In genomic region chr1:107782192-107782845, GRCh38 we compare ENCODE assay signal across 8 cellular contexts.
DNase-seq lines count a peak whose midpoint lies in the region; ATAC-seq and TF ChIP-seq lines count a peak whose summit lies in the region.

No MANE protein-coding gene starts in this region.

- H3K4me1 Mint-ChIP-seq in activated naive CD4-positive, alpha-beta T cell treated with anti-CD3 and anti-CD28 coated beads, Interleukin-2, amount 10 ng/mL, durations not matched to agents 7 days and 5 days, result peaks cover 25% of the 10 kb centered on the region
- peaks cover 51% of the 10 kb centered on the region for H3K4me1 Mint-ChIP-seq in stimulated activated memory B cell treated with anti-CD40 and anti-IgM and Interleukin-4, amounts not matched to agents 10 μg/mL and 1 μg/mL and 100 μg/mL, for 72 hours

- no peaks in the 10 kb centered on the region for H3K27me3 Mint-ChIP-seq in activated naive CD4-positive, alpha-beta T cell treated with anti-CD3 and anti-CD28 coated beads, Interleukin-2, amount 10 ng/mL, durations not matched to agents 7 days and 5 days
- H3K27me3 Mint-ChIP-seq in stimulated activated memory B cell treated with anti-CD40 and anti-IgM and Interleukin-4, amounts not matched to agents 10 μg/mL and 1 μg/mL and 100 μg/mL, for 72 hours, result no peaks in the 10 kb centered on the region

- H3K27me3 ChIP-seq in dorsolateral prefrontal cortex, result no peaks in the 10 kb centered on the region
- H3K27me3 ChIP-seq in aorta (ENCODE audit: control insufficient read depth in 1 of 2, insufficient read depth in 2 of 2, low read length in 1 of 2), result no peaks in the 10 kb centered on the region

- H3K4me1 ChIP-seq in aorta (ENCODE audit: control insufficient read depth in 1 of 2, insufficient read depth in 2 of 2, low read length in 2 of 2), result no peaks in the 10 kb centered on the region

- ATAC-seq in SK-N-SH treated with all-trans-retinoic acid at 6 μM for 48 hours (peak; percentile 76), aorta (ENCODE audit: low FRiP score) (peak; percentile 70)
- ATAC-seq in stimulated activated memory B cell treated with anti-CD40 and anti-IgM and Interleukin-4, amounts not matched to agents 10 μg/mL and 1 μg/mL and 100 μg/mL, for 72 hours, result no peak

- CTCF ChIA-PET in activated naive CD4-positive, alpha-beta T cell treated with anti-CD3 and anti-CD28 coated beads, Interleukin-2, amount 10 ng/mL, durations not matched to agents 7 days and 5 days (lab: Charles Lee), result interaction anchor here (0.5 to 10.9 kb wide), 27 partner anchors 9 to 862 kb away, joined by 3 to 249 read pairs (median 3); partner anchors contain the start of genes EEIG2, SLC25A24 and VAV3

- H3K9me3 ChIP-seq in aorta (ENCODE audit: control insufficient read depth, low read length), result no peaks in the 10 kb centered on the region

- H3K4me3 Mint-ChIP-seq in activated naive CD4-positive, alpha-beta T cell treated with anti-CD3 and anti-CD28 coated beads, Interleukin-2, amount 10 ng/mL, durations not matched to agents 7 days and 5 days, result no peak overlapping the region
- H3K4me3 Mint-ChIP-seq in stimulated activated memory B cell treated with anti-CD40 and anti-IgM and Interleukin-4, amounts not matched to agents 10 μg/mL and 1 μg/mL and 100 μg/mL, for 72 hours, result no peak overlapping the region

- H3K36me3 Mint-ChIP-seq in activated naive CD4-positive, alpha-beta T cell treated with anti-CD3 and anti-CD28 coated beads, Interleukin-2, amount 10 ng/mL, durations not matched to agents 7 days and 5 days, result no peaks in the 10 kb centered on the region
- no peaks in the 10 kb centered on the region for H3K36me3 Mint-ChIP-seq in stimulated activated memory B cell treated with anti-CD40 and anti-IgM and Interleukin-4, amounts not matched to agents 10 μg/mL and 1 μg/mL and 100 μg/mL, for 72 hours

- H3K27ac ChIP-seq in dorsolateral prefrontal cortex (peak overlapping the region in 5 of 59 donors; percentile 3 to 31 (median 10)), aorta (ENCODE audit: low read depth in 1 of 2, low read length in 2 of 2) (no peak overlapping the region)

- H3K36me3 ChIP-seq in aorta (ENCODE audit: control insufficient read depth in 1 of 2, insufficient read depth in 2 of 2, low read length in 1 of 2), result no peaks in the 10 kb centered on the region

- H3K9me3 Mint-ChIP-seq in activated naive CD4-positive, alpha-beta T cell treated with anti-CD3 and anti-CD28 coated beads, Interleukin-2, amount 10 ng/mL, durations not matched to agents 7 days and 5 days, result no peaks in the 10 kb centered on the region
- H3K9me3 Mint-ChIP-seq in stimulated activated memory B cell treated with anti-CD40 and anti-IgM and Interleukin-4, amounts not matched to agents 10 μg/mL and 1 μg/mL and 100 μg/mL, for 72 hours, result no peaks in the 10 kb centered on the region

- WGBS in aorta, 2 donors, result 3% methylated on average over 6 of the region's 6 CpGs

- peak; percentile 47; the same call in 1 of the 2 replicates for TF ChIP-seq CTCF in LNCaP clone FGC (IDR thresholded peaks at IDR 0.05; ENCODE audit: control insufficient read depth, extremely low read depth, insufficient read depth)
- TF ChIP-seq CTCF in dorsolateral prefrontal cortex (IDR thresholded peaks at IDR 0.05 in 54 of 56, conservative IDR thresholded peaks at IDR 0.05 in 2 of 56; ENCODE audit: low read depth in 1 of 56, partially characterized antibody in 56 of 56), result peak; percentile 72 to 96 (median 85)

- no peak overlapping the region for H3K27ac Mint-ChIP-seq in activated naive CD4-positive, alpha-beta T cell treated with anti-CD3 and anti-CD28 coated beads, Interleukin-2, amount 10 ng/mL, durations not matched to agents 7 days and 5 days
- H3K27ac Mint-ChIP-seq in stimulated activated memory B cell treated with anti-CD40 and anti-IgM and Interleukin-4, amounts not matched to agents 10 μg/mL and 1 μg/mL and 100 μg/mL, for 72 hours, result no peak overlapping the region

- intact Hi-C loops in dorsolateral prefrontal cortex (cut with DNase I), result loop anchor here (2.0 kb wide), 2 partner anchors 342 to 344 kb away; no protein-coding TSS in a partner anchor
- intact Hi-C loops in aorta (cut with DNase I), result loop anchor here (2.0 kb wide), 2 partner anchors 342 to 344 kb away; no protein-coding TSS in a partner anchor

- peak; percentile 40 for DNase-seq in activated naive CD4-positive, alpha-beta T cell treated with anti-CD3 and anti-CD28 coated beads, Interleukin-2, amount 10 ng/mL, durations not matched to agents 7 days and 5 days
- DNase-seq in activated naive CD4-positive, alpha-beta T cell treated with Interleukin-2 at 50 U/mL for 16 hours, result no peak
- DNase-seq in LNCaP clone FGC (ENCODE audit: low read depth) (peak; percentile 96), dorsolateral prefrontal cortex (peak in 1 of 10 donors; percentile 16), midbrain (lab: John Stamatoyannopoulos, UW) (peak; percentile 63), aorta (no peak)

- H3K4me3 ChIP-seq in LNCaP clone FGC (ENCODE audit: low read depth, low read length) (no peak overlapping the region), dorsolateral prefrontal cortex (no peak overlapping the region), aorta (ENCODE audit: low read length in 2 of 2) (no peak overlapping the region)

TF ChIP-seq in SK-N-SH treated with all-trans-retinoic acid at 6 μM for 48 hours, 23 proteins besides CTCF, POLR2A, EP300 and RAD21 (continues in another document):
- TF ChIP-seq CSRNP3 (CRISPR knock-in tag; IDR thresholded peaks at IDR 0.05), result no peak
- TF ChIP-seq TCF4 (CRISPR knock-in tag; IDR thresholded peaks at IDR 0.05; ENCODE audit: borderline replicate concordance), result no peak
- TF ChIP-seq RARB (CRISPR knock-in tag; IDR thresholded peaks at IDR 0.05), result no peak
- TF ChIP-seq TSHZ2 (CRISPR knock-in tag; IDR thresholded peaks at IDR 0.05), result no peak
- TF ChIP-seq GLIS3 (CRISPR knock-in tag; IDR thresholded peaks at IDR 0.05), result no peak
- no peak for TF ChIP-seq ZFP30 (CRISPR knock-in tag; IDR thresholded peaks at IDR 0.05)
- no peak for TF ChIP-seq ESRRG (CRISPR knock-in tag; IDR thresholded peaks at IDR 0.05)
- no peak for TF ChIP-seq CSDC2 (CRISPR knock-in tag; IDR thresholded peaks at IDR 0.05)
- no peak for TF ChIP-seq ARNTL (CRISPR knock-in tag; IDR thresholded peaks at IDR 0.05; ENCODE audit: borderline replicate concordance, low read depth)
- no peak for TF ChIP-seq ZNF565 (CRISPR knock-in tag; conservative IDR thresholded peaks at IDR 0.05; ENCODE audit: low read depth)
- TF ChIP-seq, protein P1, sequence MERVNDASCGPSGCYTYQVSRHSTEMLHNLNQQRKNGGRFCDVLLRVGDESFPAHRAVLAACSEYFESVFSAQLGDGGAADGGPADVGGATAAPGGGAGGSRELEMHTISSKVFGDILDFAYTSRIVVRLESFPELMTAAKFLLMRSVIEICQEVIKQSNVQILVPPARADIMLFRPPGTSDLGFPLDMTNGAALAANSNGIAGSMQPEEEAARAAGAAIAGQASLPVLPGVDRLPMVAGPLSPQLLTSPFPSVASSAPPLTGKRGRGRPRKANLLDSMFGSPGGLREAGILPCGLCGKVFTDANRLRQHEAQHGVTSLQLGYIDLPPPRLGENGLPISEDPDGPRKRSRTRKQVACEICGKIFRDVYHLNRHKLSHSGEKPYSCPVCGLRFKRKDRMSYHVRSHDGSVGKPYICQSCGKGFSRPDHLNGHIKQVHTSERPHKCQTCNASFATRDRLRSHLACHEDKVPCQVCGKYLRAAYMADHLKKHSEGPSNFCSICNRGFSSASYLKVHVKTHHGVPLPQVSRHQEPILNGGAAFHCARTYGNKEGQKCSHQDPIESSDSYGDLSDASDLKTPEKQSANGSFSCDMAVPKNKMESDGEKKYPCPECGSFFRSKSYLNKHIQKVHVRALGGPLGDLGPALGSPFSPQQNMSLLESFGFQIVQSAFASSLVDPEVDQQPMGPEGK (CRISPR knock-in tag; IDR thresholded peaks at IDR 0.05; ENCODE audit: borderline replicate concordance), result no peak
- TF ChIP-seq PPARA (CRISPR knock-in tag; IDR thresholded peaks at IDR 0.05; ENCODE audit: borderline replicate concordance), result no peak
- no peak for TF ChIP-seq SNAI2 (CRISPR knock-in tag; IDR thresholded peaks at IDR 0.05)
- TF ChIP-seq ZFP3 (CRISPR knock-in tag; IDR thresholded peaks at IDR 0.05), result no peak
- TF ChIP-seq OSR1 (CRISPR knock-in tag; IDR thresholded peaks at IDR 0.05), result no peak

Comparison
In these comparisons a context has a peak if more than half of its experiments do, and no peak if none do; other contexts are left out.
1. DNase-seq: peak in activated naive CD4-positive, alpha-beta T cell treated with anti-CD3 and anti-CD28 coated beads, Interleukin-2, amount 10 ng/mL, durations not matched to agents 7 days and 5 days (single experiment), LNCaP clone FGC (single experiment) and midbrain (single experiment); none in activated naive CD4-positive, alpha-beta T cell treated with Interleukin-2 at 50 U/mL for 16 hours (single experiment) and aorta (0 of 2).